15 cellular contexts compared by ENCODE assay signal in the genomic region with DNA sequence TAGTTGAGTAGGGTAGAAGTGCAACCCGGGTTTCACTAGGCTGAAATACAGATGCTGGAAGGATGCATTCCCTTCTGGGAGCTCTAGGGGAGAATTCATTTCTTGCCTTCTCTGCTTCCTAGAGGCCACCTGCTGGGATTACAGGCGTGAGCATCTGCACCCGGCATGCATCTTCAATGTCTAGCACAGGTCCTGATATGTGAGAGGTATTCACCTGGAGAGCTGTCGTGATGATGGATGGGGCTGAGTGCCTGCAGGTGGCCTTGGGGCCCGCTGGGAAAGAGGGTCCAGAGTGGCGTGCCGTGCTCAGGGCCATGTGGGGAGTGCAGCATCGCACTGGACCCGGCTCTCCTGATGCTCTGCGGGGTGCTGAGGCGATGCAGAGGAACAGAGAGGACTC. TPM values are rescaled to one million over a fixed set of nuclear protein-coding genes. Genes with fewer than 3 reads are reported as not detected.
A peak's percentile ranks its signal among the peaks of the same experiment; 100 is the strongest.
DNase-seq lines count a peak whose midpoint lies in the region; ATAC-seq and TF ChIP-seq lines count a peak whose summit lies in the region.
"Had no signal": no experiment of that assay in that cellular context is flagged by ENCODE, and none has a peak within 500 bp of the region (broad histone marks: within the 10 kb centered on the region; RNA-seq: fewer than 3 reads in every experiment).

No MANE protein-coding gene starts in this region.

- intact Hi-C loops in PC-3 (cut with micrococcal nuclease) (loop anchor here (10.0 kb wide), 1 partner anchor 542 kb away; a partner anchor contains a TSS), tibial artery (cut with DNase I; ENCODE audit: low total_unique reads) (no loop called here)

- H3K36me3 ChIP-seq in PC-3 (ENCODE audit: low read depth, low read length) (no peaks in the 10 kb centered on the region), tibial artery (no peaks in the 10 kb centered on the region)
- H3K36me3 ChIP-seq: ovary had no signal

- H4K20me1 ChIP-seq in PC-3 (ENCODE audit: low read length) = no peaks in the 10 kb centered on the region

- POLR2A ChIA-PET in AG04450 (lab: Yijun Ruan, JAX) = no interaction called here
- POLR2A ChIA-PET in PC-3 (lab: Charles Lee; ENCODE audit: unreplicated experiment) = no interaction called here

- H3K4me1 ChIP-seq in PC-3 (ENCODE audit: insufficient read depth, low read length) = peaks cover 12% of the 10 kb centered on the region
- H3K4me1 ChIP-seq in tibial artery = no peaks in the 10 kb centered on the region

- CTCF ChIA-PET in AG04450 (lab: Charles Lee) (interaction anchor here (1.7 kb wide), 1 partner anchor 8 kb away, joined by 5 read pairs; no protein-coding TSS in a partner anchor), PC-3 (lab: Charles Lee) (no interaction called here)

- no peak overlapping the region for H2AFZ ChIP-seq in PC-3 (ENCODE audit: low read length)

- TF ChIP-seq CTCF in AG04450 (IDR thresholded peaks at IDR 0.05; ENCODE audit: low read depth, low read length) (0 out of 2 replicates have a peak, but pooled peaks have one; percentile 22), HFFc6 (IDR thresholded peaks at IDR 0.05) (peak; percentile 29; the same call in 1 of the 2 replicates), PC-3 (conservative IDR thresholded peaks at IDR 0.05; ENCODE audit: low read depth, low read length) (peak; percentile 52; the same call in 1 of the 2 replicates), tibial artery (IDR thresholded peaks at IDR 0.05) (no peak)

- peaks cover 43% of the 10 kb centered on the region for H3K27me3 Mint-ChIP-seq in HFFc6 (ENCODE audit: insufficient read depth)

- H3K27me3 ChIP-seq in AG04450 (ENCODE audit: control insufficient read depth, insufficient read depth, low read length) = peaks cover 29% of the 10 kb centered on the region
- no peaks in the 10 kb centered on the region for H3K27me3 ChIP-seq in PC-3 (ENCODE audit: low read length)
- peaks cover 0 to 54% of the 10 kb centered on the region in 2 donors for H3K27me3 ChIP-seq in tibial artery
- H3K27me3 ChIP-seq: ovary had no signal

- no peaks in the 10 kb centered on the region for H3K9me2 ChIP-seq in PC-3 (replicated peaks; ENCODE audit: low read length)

- no TSS peak for BruUV-seq in PC-3 (replicated peaks; lab: Mats Ljungman, UMichigan)

- ATAC-seq in PC-3 (peak; percentile 68), HG02884 (IDR thresholded peaks at IDR 0.05; ENCODE audit: unreplicated experiment) (no peak), GM21447 (IDR thresholded peaks at IDR 0.05; ENCODE audit: unreplicated experiment) (no peak), HG03025 (IDR thresholded peaks at IDR 0.05; ENCODE audit: low FRiP score, unreplicated experiment) (no peak)

- DNase-seq in AG04450 (ENCODE audit: low read depth, low spot score) = no peak
- DNase-seq in HFFc6 = no peak
- peak; percentile 62 for DNase-seq in PC-3
- DNase-seq in islet precursor cell = peak; percentile 42
- no peak for DNase-seq in tibial artery
- DNase-seq: activated gamma-delta T cell; effector CD8-positive, alpha-beta T cell; GOT3; KBM-7; NCI-H1694 had no signal

- no peaks in the 10 kb centered on the region; the same call in 1 of the 2 replicates for H3K9me3 Mint-ChIP-seq in HFFc6

- H3K27ac ChIP-seq in AG04450 (ENCODE audit: low read depth, low read length) = no peak overlapping the region
- H3K27ac ChIP-seq in PC-3 (ENCODE audit: low read length) = no peak overlapping the region
- no peak overlapping the region for H3K27ac ChIP-seq in tibial artery

- H3K9me3 ChIP-seq in AG04450 (ENCODE audit: control insufficient read depth, insufficient read depth, low read length) (peaks cover 2% of the 10 kb centered on the region), PC-3 (ENCODE audit: low read length) (no peaks in the 10 kb centered on the region), tibial artery (peaks cover 0 to 5% (median 0%) of the 10 kb centered on the region in 3 donors)
- H3K9me3 ChIP-seq: ovary had no signal

- no peak overlapping the region for H3K4me3 ChIP-seq in AG04450 (ENCODE audit: low read depth, low read length)
- H3K4me3 ChIP-seq in PC-3 (ENCODE audit: low read length) = no peak overlapping the region
- H3K4me3 ChIP-seq in tibial artery = no peak overlapping the region
- H3K4me3 ChIP-seq: ovary had no signal

- H3K27ac Mint-ChIP-seq in HFFc6 = no peak overlapping the region

- H3K36me3 Mint-ChIP-seq in HFFc6 (ENCODE audit: low read depth) = no peaks in the 10 kb centered on the region

- no peak overlapping the region for H3K9ac ChIP-seq in PC-3 (ENCODE audit: low read length)

- H3K79me2 ChIP-seq in PC-3 (ENCODE audit: low read length) = no peaks in the 10 kb centered on the region

- H3K4me2 ChIP-seq in PC-3 (ENCODE audit: low read length) = 0 out of 2 replicates have a peak overlapping the region, but pooled peaks have one; percentile 16

- no peak overlapping the region for H3K4me3 Mint-ChIP-seq in HFFc6

- H3F3A ChIP-seq in PC-3 (ENCODE audit: low read length, unreplicated experiment) = no peaks in the 10 kb centered on the region

- H3K4me1 Mint-ChIP-seq in HFFc6 (ENCODE audit: low read depth) = peaks cover 20% of the 10 kb centered on the region

RNA-seq across cellular contexts. Expression of a gene that starts 6.6 kb away (rescaled TPM):
- polyA plus RNA-seq in AG04450 (2011; rRNA removed) = not detected in 2 replicates
- not detected in 2 replicates for polyA minus RNA-seq in AG04450 (2011; rRNA and poly(A)+ RNA removed)
- not detected for total RNA-seq in HFFc6 (2021; fragmentation: NEBNext Ultra II Directional; extraction: Animal tissue kit (Norgen Biotek cat#: 25700))
- not detected in 2 replicates for total RNA-seq in PC-3 (2014; rRNA removed)
- total RNA-seq: activated CD8-positive, alpha-beta memory T cell treated with anti-CD3 and anti-CD28 coated beads for 36 hours had no signal

Comparison
In these comparisons a context has a peak if more than half of its experiments do, and no peak if none do; other contexts are left out.
1. DNase-seq: peak in PC-3 (single experiment) and islet precursor cell (single experiment); none in AG04450 (single experiment), HFFc6 (single experiment) and tibial artery (0 of 2).
2. CTCF ChIP-seq: peak in AG04450 (single experiment), HFFc6 (single experiment) and PC-3 (single experiment); none in tibial artery (0 of 2).